In the genomic region with DNA sequence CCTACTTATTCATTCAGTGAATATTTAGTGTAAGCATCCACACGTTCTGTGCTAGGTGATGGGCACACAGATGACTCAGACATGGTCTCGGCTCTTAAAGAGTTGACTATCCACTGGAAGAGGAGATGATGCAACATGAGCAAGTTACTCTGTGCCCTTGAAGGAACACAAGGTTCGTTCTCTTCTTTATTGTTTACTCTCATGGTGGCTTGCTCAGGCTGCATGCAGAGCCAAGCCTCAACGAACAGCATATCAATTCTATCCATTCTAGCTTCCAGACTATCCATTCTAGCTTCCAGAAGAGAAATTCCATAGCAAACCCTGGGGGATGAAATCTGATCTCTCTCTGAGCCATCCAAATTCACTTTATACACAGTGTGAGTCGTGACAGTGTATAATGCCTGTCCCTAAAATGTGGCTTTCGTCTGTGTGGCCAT, we compare ENCODE assay signal across 1 cellular context.
TF ChIP-seq lines count a peak whose summit lies in the region.

No MANE protein-coding gene starts in this region.

TF ChIP-seq in A549, 52 proteins besides CTCF, POLR2A, EP300 and RAD21 (continued from another document):
- TF ChIP-seq PHF8 (IDR thresholded peaks at IDR 0.05; ENCODE audit: borderline replicate concordance, low read depth) (no peak), FOSL2 (IDR thresholded peaks at IDR 0.05) (no peak), FOSL2 (CRISPR knock-in tag; IDR thresholded peaks at IDR 0.05) (no peak), KDM5A (IDR thresholded peaks at IDR 0.05) (no peak)
